ENCODE assay signal across 26 cellular contexts in the genomic region with DNA sequence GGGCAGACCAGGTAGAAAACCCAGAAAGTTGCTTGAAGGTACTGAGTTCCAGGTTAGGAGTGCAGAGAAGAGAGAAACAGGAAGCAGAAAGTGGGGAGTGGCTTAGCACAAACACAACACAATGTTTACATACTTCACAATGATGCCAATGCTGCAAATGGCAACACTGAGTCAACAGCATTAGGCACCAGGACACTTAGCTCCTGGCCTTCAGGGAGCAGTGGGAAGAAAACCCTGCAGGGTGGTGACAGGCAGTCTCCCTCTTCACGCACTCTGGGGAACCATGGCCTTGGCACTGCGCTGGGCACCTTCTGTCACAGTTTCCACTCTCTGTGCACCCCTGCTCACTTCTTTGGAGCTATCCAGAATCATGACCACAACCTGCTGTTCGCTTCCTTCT. TPM values are rescaled to one million over a fixed set of nuclear protein-coding genes. Genes with fewer than 3 reads are reported as not detected.
DNase-seq lines count a peak whose midpoint lies in the region; ATAC-seq, FAIRE-seq and TF ChIP-seq lines count a peak whose summit lies in the region.
"Had no signal": no experiment of that assay in that cellular context is flagged by ENCODE, and none has a peak within 500 bp of the region (broad histone marks: within the 10 kb centered on the region; RNA-seq: fewer than 3 reads in every experiment).

No MANE protein-coding gene starts in this region.

- intact Hi-C loops in body of pancreas (cut with DNase I): no loop called here

- DNase-seq in NCI-H146 (lab: John Stamatoyannopoulos, UW): peak; percentile 17
- DNase-seq in NCI-H146 treated with DMSO at 0.1 percent for 48 hours (lab: John Stamatoyannopoulos, UW; ENCODE audit: unreplicated experiment): no peak
- DNase-seq in NCI-H2081 (lab: John Stamatoyannopoulos, UW): peak; percentile 44 to 86
- DNase-seq in body of pancreas: peak; percentile 40 to 70 (median 63)
- DNase-seq in small intestine: peak; percentile 29
- no peak for DNase-seq in D341Med (ENCODE audit: low spot score)
- DNase-seq in GM03348 (ENCODE audit: low spot score): no peak
- no peak for DNase-seq in activated naive CD4-positive, alpha-beta T cell treated with anti-CD3 and anti-CD28 coated beads, Interleukin-2, amount 50 U/mL, for 16 hours
- DNase-seq: activated B cell treated with CpG ODN at 0.5 μM for 24 hours; activated CD4-positive, alpha-beta memory T cell treated with anti-CD3 and anti-CD28 coated beads, Interleukin-2, amount 10 ng/mL, durations not matched to agents 7 days and 5 days; BE2C; Calu3; caudate nucleus; foreskin keratinocyte; GDM1; mesendoderm; NCI-H1694; OCI-M1; T-helper 17 cell had no signal

- peak; percentile 84 for ATAC-seq in body of pancreas
- ATAC-seq: foreskin keratinocyte, HepG2, sciatic nerve, T-helper 17 cell had no signal

- 49 to 55% methylated on average over 3 of the region's 3 CpGs for WGBS in body of pancreas, 2 donors
- WGBS in small intestine, 3 donors: 86 to 97% (median 94%) methylated on average over 3 of the region's 3 CpGs

- TF ChIP-seq CTCF in body of pancreas (IDR thresholded peaks at IDR 0.05): no peak

- H3K4me3 ChIP-seq in body of pancreas (no peak overlapping the region), small intestine (ENCODE audit: low read depth in 1 of 2, low read length in 2 of 2) (no peak overlapping the region)
- H3K4me3 ChIP-seq: vagina had no signal

- H3K27ac ChIP-seq in body of pancreas (peak overlapping the region; percentile 26 to 61 (median 50)), small intestine (ENCODE audit: low read depth in 1 of 2, low read length in 1 of 2) (no peak overlapping the region)
- H3K27ac ChIP-seq: epithelial cell of prostate, foreskin keratinocyte, parathyroid adenoma, vagina had no signal

- no peaks in the 10 kb centered on the region for H3K36me3 ChIP-seq in body of pancreas (replicated peaks in 1 of 2; ENCODE audit: insufficient read depth in 1 of 2, low read depth in 2 of 2)
- no peaks in the 10 kb centered on the region for H3K36me3 ChIP-seq in small intestine (ENCODE audit: control insufficient read depth in 2 of 2, insufficient read depth in 2 of 2, low read length in 2 of 2)
- H3K36me3 ChIP-seq: vagina had no signal

- H3K9me3 ChIP-seq in body of pancreas: no peaks in the 10 kb centered on the region
- no peaks in the 10 kb centered on the region for H3K9me3 ChIP-seq in small intestine (ENCODE audit: control insufficient read depth, low read depth)
- H3K9me3 ChIP-seq: vagina had no signal

- FAIRE-seq in small intestine (lab: Jason Lieb, UNC): no peak
- FAIRE-seq: A204.1, HepG2, keratinocyte had no signal

- H3K27me3 ChIP-seq in body of pancreas: no peaks in the 10 kb centered on the region
- H3K27me3 ChIP-seq in small intestine (ENCODE audit: control insufficient read depth in 2 of 2, insufficient read depth in 2 of 2, low read length in 2 of 2): no peaks in the 10 kb centered on the region
- H3K27me3 ChIP-seq: BE2C, foreskin keratinocyte, vagina had no signal

- peaks cover 40% of the 10 kb centered on the region for H3K4me1 ChIP-seq in body of pancreas
- H3K4me1 ChIP-seq in small intestine (ENCODE audit: control insufficient read depth in 2 of 2, insufficient read depth in 1 of 2, low read depth in 1 of 2, low read length in 1 of 2): peaks cover 0 to 2% of the 10 kb centered on the region in 2 donors
- H3K4me1 ChIP-seq: foreskin keratinocyte, vagina had no signal

- TF ChIP-seq POLR2A in body of pancreas (IDR thresholded peaks at IDR 0.05): peak; percentile 17 to 48 (median 37)

RNA-seq across cellular contexts. Expression of a gene that starts 7.3 kb away (rescaled TPM):
- total RNA-seq in body of pancreas: 100 to 1,000 TPM in 1 of 2 donors, 10 to 100 TPM in 1; 71.2 to 115 TPM
- 10 to 100 TPM; 32.1 to 49.9 (median 41.6) TPM for polyA plus RNA-seq in small intestine
- total RNA-seq: activated B cell treated with CpG ODN at 0.5 μM for 24 hours had no signal
- polyA plus RNA-seq: HepG2 had no signal

Comparison
In these comparisons a context has a peak if more than half of its experiments do, and no peak if none do; other contexts are left out.
1. DNase-seq: peak in NCI-H146 (single experiment), NCI-H2081 (2 of 2), body of pancreas (4 of 4) and small intestine (single experiment); none in NCI-H146 treated with DMSO at 0.1 percent for 48 hours (single experiment), D341Med (single experiment), GM03348 (single experiment) and activated naive CD4-positive, alpha-beta T cell treated with anti-CD3 and anti-CD28 coated beads, Interleukin-2, amount 50 U/mL, for 16 hours (single experiment).
2. H3K27ac ChIP-seq: peak in body of pancreas (4 of 4); none in small intestine (0 of 2).